In the genomic region with DNA sequence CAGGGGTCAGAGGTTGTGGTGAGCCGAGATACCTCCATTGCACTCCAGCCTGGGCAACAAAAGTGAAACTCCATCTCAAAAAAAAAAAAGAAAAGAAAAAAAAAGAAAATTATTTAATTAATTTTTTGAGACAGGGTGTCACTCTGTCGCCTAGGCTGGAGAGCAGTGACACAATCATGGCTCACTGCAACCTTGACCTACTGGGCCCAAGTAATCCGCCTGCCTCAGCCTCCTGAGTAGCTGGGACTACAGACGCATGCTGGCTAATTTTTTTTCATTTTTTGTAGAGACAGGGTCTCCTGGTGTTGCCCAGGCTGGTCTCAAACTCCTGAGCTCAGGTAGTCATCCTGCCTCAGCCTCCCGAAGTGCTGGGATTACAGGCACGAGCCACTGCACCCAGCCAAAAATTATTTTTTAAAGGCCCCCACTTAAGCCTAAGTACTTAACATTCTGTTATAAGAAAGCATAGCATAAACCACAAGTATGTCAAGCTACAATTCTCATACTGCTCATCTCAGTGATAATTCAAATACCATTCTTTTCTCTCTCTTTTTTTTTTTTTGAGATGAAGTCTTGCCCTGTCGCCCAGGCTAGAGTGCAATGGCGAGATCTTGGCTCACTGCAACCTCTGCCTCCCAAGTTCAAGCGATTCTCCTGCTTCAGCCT, we compare ENCODE assay signal across 30 cellular contexts. TPM values are rescaled to one million over a fixed set of nuclear protein-coding genes. Genes with fewer than 3 reads are reported as not detected.
DNase-seq lines count a peak whose midpoint lies in the region; ATAC-seq, FAIRE-seq and TF ChIP-seq lines count a peak whose summit lies in the region.
"Had no signal": no experiment of that assay in that cellular context is flagged by ENCODE, and none has a peak within 500 bp of the region (broad histone marks: within the 10 kb centered on the region; RNA-seq: fewer than 3 reads in every experiment).

No MANE protein-coding gene starts in this region.

- in situ Hi-C loops in HepG2 (cut with HindIII; ENCODE audit: extremely low pct_ligation_motif_present, low pct_unique_long_range_greater_than_20kb): no loop called here

- 91% methylated on average over 9 of the region's 9 CpGs for WGBS in HepG2 (ENCODE audit: low lambda C conversion rate)
- 95% methylated on average over 9 of the region's 9 CpGs for WGBS in body of pancreas, 2 donors
- 96% methylated on average over 9 of the region's 9 CpGs for WGBS in pancreas, 2 donors

- H3K27me3 ChIP-seq in right atrium auricular region: no peaks in the 10 kb centered on the region
- H3K27me3 ChIP-seq in astrocyte (ENCODE audit: insufficient read depth, low read length): no peaks in the 10 kb centered on the region
- no peaks in the 10 kb centered on the region for H3K27me3 ChIP-seq in HepG2 (ENCODE audit: control insufficient read depth in 1 of 2, insufficient read depth in 2 of 2, low read length in 2 of 2)
- no peaks in the 10 kb centered on the region for H3K27me3 ChIP-seq in body of pancreas
- no peaks in the 10 kb centered on the region for H3K27me3 ChIP-seq in pancreas
- H3K27me3 ChIP-seq: dorsolateral prefrontal cortex, heart right ventricle had no signal

- H3K27ac Mint-ChIP-seq in astrocyte (ENCODE audit: unreplicated experiment): peak overlapping the region; percentile 28
- H3K27ac Mint-ChIP-seq: activated naive CD8-positive, alpha-beta T cell treated with anti-CD3 and anti-CD28 coated beads, Interleukin-2, amount 10 ng/mL, durations not matched to agents 7 days and 5 days; B cell had no signal

- no peaks in the 10 kb centered on the region for H3K9me3 ChIP-seq in right atrium auricular region
- no peaks in the 10 kb centered on the region for H3K9me3 ChIP-seq in astrocyte (ENCODE audit: insufficient read depth, low read depth, low read length)
- H3K9me3 ChIP-seq in HepG2 (ENCODE audit: low read length): no peaks in the 10 kb centered on the region
- H3K9me3 ChIP-seq in body of pancreas: no peaks in the 10 kb centered on the region
- no peaks in the 10 kb centered on the region for H3K9me3 ChIP-seq in pancreas
- H3K9me3 ChIP-seq: heart right ventricle, thoracic aorta had no signal

- H3K4me1 Mint-ChIP-seq in astrocyte (ENCODE audit: low read depth, unreplicated experiment): no peaks in the 10 kb centered on the region

- H3K9me3 Mint-ChIP-seq in astrocyte (ENCODE audit: unreplicated experiment): no peaks in the 10 kb centered on the region
- H3K9me3 Mint-ChIP-seq: activated naive CD8-positive, alpha-beta T cell treated with anti-CD3 and anti-CD28 coated beads, Interleukin-2, amount 10 ng/mL, durations not matched to agents 7 days and 5 days; CD8-positive, alpha-beta memory T cell had no signal

- H3K4me2 ChIP-seq in astrocyte (ENCODE audit: low read length) (no peak overlapping the region), HepG2 (ENCODE audit: low read depth, low read length) (no peak overlapping the region)
- H3K4me2 ChIP-seq: smooth muscle cell had no signal

- H3K79me2 ChIP-seq in astrocyte (ENCODE audit: insufficient read depth, low read length): peaks cover 99% of the 10 kb centered on the region
- peaks cover 35% of the 10 kb centered on the region for H3K79me2 ChIP-seq in HepG2 (ENCODE audit: insufficient read depth, low read length)

- H3K27me3 Mint-ChIP-seq in astrocyte (ENCODE audit: low read depth, unreplicated experiment): no peaks in the 10 kb centered on the region
- H3K27me3 Mint-ChIP-seq: activated naive CD8-positive, alpha-beta T cell treated with anti-CD3 and anti-CD28 coated beads, Interleukin-2, amount 10 ng/mL, durations not matched to agents 7 days and 5 days; B cell; CD8-positive, alpha-beta memory T cell had no signal

- H3K4me3 Mint-ChIP-seq in astrocyte (ENCODE audit: unreplicated experiment): no peak overlapping the region
- H3K4me3 Mint-ChIP-seq: activated naive CD8-positive, alpha-beta T cell treated with anti-CD3 and anti-CD28 coated beads, Interleukin-2, amount 10 ng/mL, durations not matched to agents 7 days and 5 days; B cell; CD8-positive, alpha-beta memory T cell had no signal

- no peak overlapping the region for H3K4me3 ChIP-seq in right atrium auricular region
- H3K4me3 ChIP-seq in astrocyte (ENCODE audit: insufficient read depth, low read depth, low read length): no peak overlapping the region
- H3K4me3 ChIP-seq in HepG2 (replicated peaks in 1 of 3; ENCODE audit: insufficient read depth in 1 of 3, low read depth in 2 of 3, low read length in 3 of 3): no peak overlapping the region
- no peak overlapping the region for H3K4me3 ChIP-seq in body of pancreas
- H3K4me3 ChIP-seq in pancreas: no peak overlapping the region
- H3K4me3 ChIP-seq: dorsolateral prefrontal cortex, heart right ventricle, smooth muscle cell, thoracic aorta had no signal

- peaks cover 24% of the 10 kb centered on the region for H3K36me3 ChIP-seq in right atrium auricular region
- peaks cover 32% of the 10 kb centered on the region for H3K36me3 ChIP-seq in astrocyte (ENCODE audit: insufficient read depth, low read length)
- H3K36me3 ChIP-seq in HepG2 (replicated peaks in 1 of 2; ENCODE audit: control insufficient read depth in 1 of 2, insufficient read depth in 2 of 2, low read length in 2 of 2): peaks cover 0 to 18% of the 10 kb centered on the region in 2 experiments; a peak in 2 of 5 replicates
- no peaks in the 10 kb centered on the region for H3K36me3 ChIP-seq in body of pancreas (replicated peaks in 1 of 2; ENCODE audit: insufficient read depth in 1 of 2, low read depth in 2 of 2)
- H3K36me3 ChIP-seq in pancreas: peaks cover 0 to 9% (median 0%) of the 10 kb centered on the region in 3 donors

- BruUV-seq in HepG2 (replicated peaks; lab: Mats Ljungman, UMichigan): no TSS peak

- FAIRE-seq in astrocyte (lab: Jason Lieb, UNC) (no peak), HepG2 (lab: Jason Lieb, UNC) (no peak), pancreas (lab: Jason Lieb, UNC) (no peak)
- FAIRE-seq: frontal cortex, H54, urothelium cell line had no signal

- H4K20me1 ChIP-seq in astrocyte (ENCODE audit: insufficient read depth, low read length) (peaks cover 70% of the 10 kb centered on the region), HepG2 (ENCODE audit: insufficient read depth, low read length) (peaks cover 2% of the 10 kb centered on the region; the same call in 1 of the 2 replicates)

- no peak for TF ChIP-seq RAD21 in HepG2 (CRISPR knock-in tag; IDR thresholded peaks at IDR 0.05)

- DNase-seq in left cardiac atrium (no peak), right atrium auricular region (ENCODE audit: low spot score) (no peak), astrocyte (ENCODE audit: low read depth) (no peak), HepG2 (ENCODE audit: low spot score) (no peak), body of pancreas (no peak), pancreas (no peak)
- DNase-seq: activated CD4-positive, CD25-positive, alpha-beta regulatory T cell treated with anti-CD3 and anti-CD28 coated beads, Interleukin-2, amount 50 U/mL, for 72 hours; activated CD8-positive, alpha-beta memory T cell treated with anti-CD3 and anti-CD28 coated beads for 24 hours; activated effector memory CD4-positive, alpha-beta T cell treated with anti-CD3 and anti-CD28 coated beads, Interleukin-2, amount 50 U/mL, for 16 hours; activated naive CD8-positive, alpha-beta T cell treated with anti-CD3 and anti-CD28 coated beads, Interleukin-2, amount 10 ng/mL, durations not matched to agents 7 days and 5 days; activated T-cell treated with anti-CD3 and anti-CD28 coated beads for 4 hours; caudate nucleus; CD8-positive, alpha-beta memory T cell; dorsolateral prefrontal cortex; heart right ventricle; Karpas-422; kidney glomerular epithelial cell; NCI-H2029; NCI-H526 treated with DMSO at 0.1 percent for 48 hours; NK-92 treated with Interleukin-12 subunit alpha and Interleukin-12 subunit beta, amount 100 ng/mL, for 24 hours; retina; stimulated activated CD4-positive, alpha-beta T cell treated with anti-CD3 and anti-CD28 coated beads, Interleukin-1b, Interleukin-23, amount 100 ng/mL, for 48 hours; stimulated activated naive CD8-positive, alpha-beta T cell treated with anti-CD3 and anti-CD28 coated beads, Interleukin-15, Interleukin-2, amounts not matched to agents 100 U/mL and 50 U/mL, for 24 hours had no signal

- TF ChIP-seq EP300 in HepG2 (IDR thresholded peaks at IDR 0.05; ENCODE audit: low read depth in 2 of 2, low read length in 2 of 2) (no peak), HepG2 (CRISPR knock-in tag; IDR thresholded peaks at IDR 0.05; ENCODE audit: borderline replicate concordance) (no peak)

- POLR2A ChIA-PET in HepG2 (lab: Yijun Ruan, JAX): interaction anchor here (2.6 kb wide), 1 partner anchor 9 kb away, joined by 6 read pairs; no protein-coding TSS in a partner anchor

- no peak overlapping the region for H3K27ac ChIP-seq in right atrium auricular region
- H3K27ac ChIP-seq in astrocyte (ENCODE audit: low read depth, low read length): no peak overlapping the region
- peak overlapping the region; percentile 9 for H3K27ac ChIP-seq in HepG2 (ENCODE audit: extremely low read length, insufficient read depth, low read length)
- no peak overlapping the region for H3K27ac ChIP-seq in body of pancreas
- H3K27ac ChIP-seq in pancreas: no peak overlapping the region
- H3K27ac ChIP-seq: thoracic aorta had no signal

- intact Hi-C loops in left cardiac atrium (cut with DNase I) (no loop called here), HepG2 (cut with micrococcal nuclease; ENCODE audit: unreplicated experiment) (no loop called here), body of pancreas (cut with DNase I) (no loop called here), pancreas (cut with DNase I) (no loop called here)

- CTCF ChIA-PET in HepG2 (lab: Yijun Ruan, JAX; ENCODE audit: low intra/inter-chr PET ratio, low total read pairs): no interaction called here

- peaks cover 2% of the 10 kb centered on the region for H3K36me3 Mint-ChIP-seq in astrocyte (ENCODE audit: low read depth, unreplicated experiment)

- H3K9ac ChIP-seq in astrocyte (ENCODE audit: low read length): no peak overlapping the region
- H3K9ac ChIP-seq in HepG2 (ENCODE audit: insufficient read depth, low read depth, low read length): no peak overlapping the region

- H2AFZ ChIP-seq in astrocyte (ENCODE audit: low read depth, low read length) (no peak overlapping the region), HepG2 (ENCODE audit: low read length) (no peak overlapping the region)

- peak; percentile 14 to 27 for ATAC-seq in left cardiac atrium
- peak; percentile 20; the same call in 1 of the 3 replicates for ATAC-seq in HepG2
- ATAC-seq in body of pancreas: no peak
- ATAC-seq in pancreas: no peak
- no peak for ATAC-seq in HG03135 (IDR thresholded peaks at IDR 0.05; ENCODE audit: unreplicated experiment)
- ATAC-seq: stimulated activated naive CD8-positive, alpha-beta T cell treated with anti-CD3 and anti-CD28 coated beads, Interleukin-15, Interleukin-2, amounts not matched to agents 100 U/mL and 50 U/mL, for 24 hours had no signal

- no peak for TF ChIP-seq CTCF in right atrium auricular region (IDR thresholded peaks at IDR 0.05)
- no peak for TF ChIP-seq CTCF in astrocyte (IDR thresholded peaks at IDR 0.05; ENCODE audit: insufficient read depth, low read depth, low read length)
- no peak for TF ChIP-seq CTCF in HepG2 (CRISPR knock-in tag; IDR thresholded peaks at IDR 0.05)
- no peak for TF ChIP-seq CTCF in body of pancreas (IDR thresholded peaks at IDR 0.05)
- no peak for TF ChIP-seq CTCF in pancreas (IDR thresholded peaks at IDR 0.05)

- H3K4me1 ChIP-seq in right atrium auricular region (peaks cover 0 to 14% of the 10 kb centered on the region in 2 donors), astrocyte (ENCODE audit: insufficient read depth, low read length) (no peaks in the 10 kb centered on the region), HepG2 (ENCODE audit: insufficient read depth, low read length) (peaks cover 54% of the 10 kb centered on the region), body of pancreas (peaks cover 19% of the 10 kb centered on the region), pancreas (no peaks in the 10 kb centered on the region)

- no peak for TF ChIP-seq POLR2A in HepG2 (IDR thresholded peaks at IDR 0.05; ENCODE audit: insufficient read depth in 1 of 2, low read depth in 2 of 2, low read length in 2 of 2)
- no peak for TF ChIP-seq POLR2A in body of pancreas (IDR thresholded peaks at IDR 0.05)

RNA-seq across cellular contexts. Expression of a gene that starts 19.9 kb away (rescaled TPM):
- total RNA-seq in left cardiac atrium (100 to 1,000 TPM; 162 to 221 TPM), right atrium auricular region (100 to 1,000 TPM; 109 to 128 TPM), astrocyte (156 and 169 TPM in 2 replicates), HepG2 (2016; rRNA removed; fragmentation: Illumina TruSeq; extraction: Trizol) (117 and 194 TPM in 2 replicates), body of pancreas (10 to 100 TPM; 37.6 to 39.2 TPM), pancreas (10 to 100 TPM; 33.0 to 69.6 (median 53.5) TPM)
- total RNA-seq in HepG2 (2016; cell fraction: cytosol; rRNA removed; fragmentation: Illumina TruSeq; extraction: Trizol; ENCODE audit: low read depth): 10.3 and 15.8 TPM in 2 replicates
- 125 and 160 TPM in 2 replicates for total RNA-seq in HepG2 (2016; cell fraction: insoluble cytoplasmic fraction; rRNA removed; fragmentation: Illumina TruSeq; extraction: Trizol)
- 40.1 and 45.8 TPM in 2 replicates for total RNA-seq in HepG2 (2016; cell fraction: membrane; rRNA removed; fragmentation: Illumina TruSeq; extraction: Trizol)
- total RNA-seq in HepG2 (2016; cell fraction: nucleus; rRNA removed; fragmentation: Illumina TruSeq; extraction: Trizol): 67.8 and 73.8 TPM in 2 replicates
- polyA plus RNA-seq in HepG2 (2011; rRNA removed) (25.1 and 35.5 TPM in 2 replicates), pancreas (10 to 100 TPM; 15.1 to 91.4 TPM)
- polyA plus RNA-seq in HepG2 (2011; cell fraction: cytosol; rRNA removed): 14.2 and 24.0 TPM in 2 replicates
- 8.7 and 10.8 TPM in 2 replicates for polyA plus RNA-seq in HepG2 (2011; cell fraction: nucleus; rRNA removed)
- 32.7 and 70.0 TPM in 2 replicates for polyA plus RNA-seq in HepG2 (2012)
- polyA plus RNA-seq in HepG2 (2016; cell fraction: cytosol; fragmentation: Illumina TruSeq; extraction: Trizol; ENCODE audit: low read depth): 15.9 and 27.1 TPM in 2 replicates
- 186 and 191 TPM in 2 replicates for polyA plus RNA-seq in HepG2 (2016; cell fraction: insoluble cytoplasmic fraction; fragmentation: Illumina TruSeq; extraction: Trizol; ENCODE audit: low read depth)
- 54.3 and 56.5 TPM in 2 replicates for polyA plus RNA-seq in HepG2 (2016; cell fraction: membrane; fragmentation: Illumina TruSeq; extraction: Trizol; ENCODE audit: low read depth)
- 84.6 and 113 TPM in 2 replicates for polyA plus RNA-seq in HepG2 (2016; cell fraction: nucleus; fragmentation: Illumina TruSeq; extraction: Trizol; ENCODE audit: insufficient read depth, low read depth)
- polyA minus RNA-seq in HepG2 (2011; rRNA and poly(A)+ RNA removed; ENCODE audit: low replicate concordance): 54.5 and 133 TPM in 2 replicates
- polyA minus RNA-seq in HepG2 (2011; cell fraction: cytosol; rRNA and poly(A)+ RNA removed): 45.1 and 46.0 TPM in 2 replicates
- polyA minus RNA-seq in HepG2 (2011; cell fraction: nucleus; rRNA and poly(A)+ RNA removed): 41.1 and 52.6 TPM in 2 replicates

RNA-seq across cellular contexts. Expression of a gene that starts 45.2 kb away (rescaled TPM):
- total RNA-seq in left cardiac atrium: 10 to 100 TPM; 13.1 to 18.7 TPM
- 10 to 100 TPM; 17.7 to 18.6 TPM for total RNA-seq in right atrium auricular region
- 11.0 and 13.3 TPM in 2 replicates for total RNA-seq in astrocyte
- 10.1 and 13.1 TPM in 2 replicates for total RNA-seq in HepG2 (2016; rRNA removed; fragmentation: Illumina TruSeq; extraction: Trizol)
- 2.2 and 3.1 TPM in 2 replicates for total RNA-seq in HepG2 (2016; cell fraction: cytosol; rRNA removed; fragmentation: Illumina TruSeq; extraction: Trizol; ENCODE audit: low read depth)
- 10.3 and 12.9 TPM in 2 replicates for total RNA-seq in HepG2 (2016; cell fraction: insoluble cytoplasmic fraction; rRNA removed; fragmentation: Illumina TruSeq; extraction: Trizol)
- total RNA-seq in HepG2 (2016; cell fraction: membrane; rRNA removed; fragmentation: Illumina TruSeq; extraction: Trizol): 5.6 and 7.8 TPM in 2 replicates
- total RNA-seq in HepG2 (2016; cell fraction: nucleus; rRNA removed; fragmentation: Illumina TruSeq; extraction: Trizol): 4.6 and 6.6 TPM in 2 replicates
- polyA plus RNA-seq in HepG2 (2011; rRNA removed): 8.7 and 10.0 TPM in 2 replicates
- polyA plus RNA-seq in HepG2 (2011; cell fraction: cytosol; rRNA removed): 6.9 and 9.3 TPM in 2 replicates
- polyA plus RNA-seq in HepG2 (2011; cell fraction: nucleus; rRNA removed): 4.6 and 5.0 TPM in 2 replicates
- polyA plus RNA-seq in HepG2 (2012): 8.7 TPM in 2 replicates
- polyA plus RNA-seq in HepG2 (2016; cell fraction: cytosol; fragmentation: Illumina TruSeq; extraction: Trizol; ENCODE audit: low read depth): 1.3 and 1.8 TPM in 2 replicates
- polyA plus RNA-seq in HepG2 (2016; cell fraction: insoluble cytoplasmic fraction; fragmentation: Illumina TruSeq; extraction: Trizol; ENCODE audit: low read depth): 13.6 and 13.7 TPM in 2 replicates
- polyA plus RNA-seq in HepG2 (2016; cell fraction: membrane; fragmentation: Illumina TruSeq; extraction: Trizol; ENCODE audit: low read depth): 4.8 TPM in 2 replicates
- polyA plus RNA-seq in HepG2 (2016; cell fraction: nucleus; fragmentation: Illumina TruSeq; extraction: Trizol; ENCODE audit: insufficient read depth, low read depth): 10.6 and 12.0 TPM in 2 replicates
- polyA minus RNA-seq in HepG2 (2011; rRNA and poly(A)+ RNA removed; ENCODE audit: low replicate concordance): 6.1 and 20.5 TPM in 2 replicates
- polyA minus RNA-seq in HepG2 (2011; cell fraction: cytosol; rRNA and poly(A)+ RNA removed): 4.6 and 5.8 TPM in 2 replicates
- 3.3 and 3.6 TPM in 2 replicates for polyA minus RNA-seq in HepG2 (2011; cell fraction: nucleus; rRNA and poly(A)+ RNA removed)
- total RNA-seq in body of pancreas: 10 to 100 TPM in 1 of 2 donors, 1 to 10 TPM in 1; 7.6 to 11.2 TPM
- total RNA-seq in pancreas: 10 to 100 TPM in 2 of 6 donors, 1 to 10 TPM in 4; 5.4 to 12.2 (median 7.0) TPM
- polyA plus RNA-seq in pancreas: 10 to 100 TPM in 1 of 2 donors, 1 to 10 TPM in 1; 6.5 to 10.8 TPM

RNA-seq across cellular contexts. Expression of a gene that starts 49.8 kb away (rescaled TPM):
- total RNA-seq in left cardiac atrium (1 to 10 TPM; 1.3 to 3.3 TPM), right atrium auricular region (1 to 10 TPM; 2.6 to 2.7 TPM), astrocyte (6.8 and 7.1 TPM in 2 replicates), HepG2 (2016; rRNA removed; fragmentation: Illumina TruSeq; extraction: Trizol) (1.9 and 3.4 TPM in 2 replicates), body of pancreas (1 to 10 TPM; 1.3 to 1.6 TPM), pancreas (1 to 10 TPM in 3 of 6 donors, under 1 TPM in 3; 0.28 to 2.1 (median 0.90) TPM)
- 0.97 and 1.2 TPM in 2 replicates for total RNA-seq in HepG2 (2016; cell fraction: cytosol; rRNA removed; fragmentation: Illumina TruSeq; extraction: Trizol; ENCODE audit: low read depth)
- total RNA-seq in HepG2 (2016; cell fraction: insoluble cytoplasmic fraction; rRNA removed; fragmentation: Illumina TruSeq; extraction: Trizol): 1.8 and 4.0 TPM in 2 replicates
- total RNA-seq in HepG2 (2016; cell fraction: membrane; rRNA removed; fragmentation: Illumina TruSeq; extraction: Trizol): 2.7 and 3.3 TPM in 2 replicates
- 2.3 and 3.7 TPM in 2 replicates for total RNA-seq in HepG2 (2016; cell fraction: nucleus; rRNA removed; fragmentation: Illumina TruSeq; extraction: Trizol)
- polyA plus RNA-seq in HepG2 (2011; rRNA removed) (4.1 and 7.3 TPM in 2 replicates), pancreas (1 to 10 TPM; 1.4 to 4.7 TPM)
- polyA plus RNA-seq in HepG2 (2011; cell fraction: cytosol; rRNA removed): 4.4 TPM in 2 replicates
- polyA plus RNA-seq in HepG2 (2011; cell fraction: nucleus; rRNA removed): 7.3 and 8.6 TPM in 2 replicates
- polyA plus RNA-seq in HepG2 (2012): 4.0 and 4.7 TPM in 2 replicates
- 0.65 and 0.73 TPM in 2 replicates for polyA plus RNA-seq in HepG2 (2016; cell fraction: cytosol; fragmentation: Illumina TruSeq; extraction: Trizol; ENCODE audit: low read depth)
- polyA plus RNA-seq in HepG2 (2016; cell fraction: insoluble cytoplasmic fraction; fragmentation: Illumina TruSeq; extraction: Trizol; ENCODE audit: low read depth): 2.0 and 2.1 TPM in 2 replicates
- 2.1 TPM in 2 replicates for polyA plus RNA-seq in HepG2 (2016; cell fraction: membrane; fragmentation: Illumina TruSeq; extraction: Trizol; ENCODE audit: low read depth)
- polyA plus RNA-seq in HepG2 (2016; cell fraction: nucleus; fragmentation: Illumina TruSeq; extraction: Trizol; ENCODE audit: insufficient read depth, low read depth): 5.1 and 6.0 TPM in 2 replicates
- 1.8 and 9.9 TPM in 2 replicates for polyA minus RNA-seq in HepG2 (2011; rRNA and poly(A)+ RNA removed; ENCODE audit: low replicate concordance)
- polyA minus RNA-seq in HepG2 (2011; cell fraction: cytosol; rRNA and poly(A)+ RNA removed): 3.3 and 3.4 TPM in 2 replicates
- polyA minus RNA-seq in HepG2 (2011; cell fraction: nucleus; rRNA and poly(A)+ RNA removed): 2.5 and 2.7 TPM in 2 replicates
- polyA plus RNA-seq: CD8-positive, alpha-beta memory T cell had no signal

Comparison
In these comparisons a context has a peak if more than half of its experiments do, and no peak if none do; other contexts are left out.
1. ATAC-seq: peak in left cardiac atrium (2 of 2) and HepG2 (single experiment); none in body of pancreas (single experiment), pancreas (0 of 4) and HG03135 (single experiment).